ENCODE assay signal across 35 cellular contexts in genomic region chr12:73076760-73077159, GRCh38.
"Had no signal": no experiment of that assay in that cellular context is flagged by ENCODE, and none has a peak within 500 bp of the region (broad histone marks: within the 10 kb centered on the region; RNA-seq: fewer than 3 reads in every experiment).

No MANE protein-coding gene starts in this region.

- H3K36me3 ChIP-seq: MG63 had no signal

- H3K9me3 ChIP-seq: MG63 had no signal

- H3K27ac ChIP-seq: KMS-11 had no signal

- H3K4me3 ChIP-seq: MG63 had no signal

- H3K4me2 ChIP-seq: KMS-11 had no signal

- H3K27me3 ChIP-seq: MG63 had no signal

- H3K9ac ChIP-seq: KMS-11 had no signal

- DNase-seq: Karpas-422, Kasumi-1, MG63, MM.1S, MV-4-11, NCI-H1048, NCI-H1092, NCI-H1092 treated with DMSO at 0.1 percent for 48 hours, NCI-H1105, NCI-H1105 treated with DMSO at 0.1 percent for 48 hours, NCI-H1417, NCI-H1417 treated with DMSO at 0.1 percent for 48 hours, NCI-H1436, NCI-H1436 treated with DMSO at 0.1 percent for 48 hours, NCI-H146, NCI-H1694, NCI-H1694 treated with DMSO at 0.1 percent for 48 hours, NCI-H187, NCI-H187 treated with DMSO at 0.1 percent for 48 hours, NCI-H1930, NCI-H2029, NCI-H2029 treated with DMSO at 0.1 percent for 48 hours, NCI-H2081, NCI-H2081 treated with DMSO at 0.1 percent for 48 hours, NCI-H2107, NCI-H2171, NCI-H2171 treated with DMSO at 0.1 percent for 48 hours, NCI-H2227 treated with DMSO at 0.1 percent for 48 hours, NCI-H226, NCI-H345, NCI-H446, NCI-H446 treated with DMSO at 0.1 percent for 48 hours, NCI-H510A, NCI-H510A treated with DMSO at 0.1 percent for 48 hours had no signal
